8 cellular contexts compared by ENCODE assay signal in the genomic region with DNA sequence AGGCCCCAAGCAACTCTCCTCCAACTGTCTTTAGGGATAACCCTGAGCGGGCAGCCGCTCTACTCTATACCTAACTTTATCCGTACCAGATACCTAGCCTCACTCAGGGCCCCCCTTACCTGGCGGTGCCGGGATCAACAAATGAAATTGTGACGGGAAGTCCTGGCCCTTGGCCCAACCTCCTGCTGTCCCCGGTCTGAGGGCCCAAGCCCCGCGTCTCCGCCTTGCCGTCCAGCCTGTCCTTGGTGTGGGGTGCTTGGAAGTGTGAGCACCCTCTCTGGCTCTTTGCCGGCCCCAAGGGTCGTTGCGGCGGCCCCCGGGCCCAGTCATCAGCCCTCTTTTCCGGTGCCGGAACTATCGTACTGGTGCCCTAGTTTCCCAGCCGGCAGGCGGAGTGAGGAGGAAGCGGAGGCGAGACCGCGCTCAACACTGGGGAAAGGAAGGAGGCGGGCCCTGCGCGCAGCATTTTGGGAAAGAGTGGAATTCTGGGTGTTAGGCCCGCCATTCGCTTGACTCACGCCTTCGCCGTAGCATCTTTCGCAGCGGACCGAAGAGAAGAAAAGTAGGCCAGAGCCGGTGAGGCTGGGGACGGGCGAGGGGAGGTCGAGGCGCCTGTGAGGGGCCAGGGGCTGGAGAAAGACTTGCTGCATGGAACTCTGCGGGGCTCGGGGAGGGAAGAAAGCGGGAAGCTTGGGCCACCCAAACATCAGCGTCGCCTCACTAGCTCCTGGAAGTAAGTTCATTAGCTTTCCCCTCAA. TPM values are rescaled to one million over a fixed set of nuclear protein-coding genes. Genes with fewer than 3 reads are reported as not detected.
DNase-seq lines count a peak whose midpoint lies in the region; ATAC-seq and TF ChIP-seq lines count a peak whose summit lies in the region.

Gene SNRPD3, plus strand, starts transcription at position 504 of the 758 bp plus-strand sequence. CDS start 1,676 bp downstream, outside the sequence.

- H3K4me1 Mint-ChIP-seq in natural killer cell treated with Interleukin-12 subunit alpha and Interleukin-12 subunit beta and Interleukin-15 and Interleukin-18, amount 100 ng/mL, for 72 hours (ENCODE audit: low read depth in 2 of 2), result peaks cover 50 to 56% of the 10 kb centered on the region in 2 donors

- peak within 1 kb of the TSS; percentile 94 for H3K4me3 Mint-ChIP-seq in natural killer cell treated with Interleukin-12 subunit alpha and Interleukin-12 subunit beta and Interleukin-15 and Interleukin-18, amount 100 ng/mL, for 72 hours

- peak; percentile 89 for DNase-seq in ELF-1 (ENCODE audit: low read depth, low spot score)
- peak; percentile 79 for DNase-seq in H4 (ENCODE audit: low spot score)
- DNase-seq in LoVo (ENCODE audit: low spot score), result peak; percentile 92
- DNase-seq in SHP77 (lab: John Stamatoyannopoulos, UW), result peak; percentile 86 to 87
- peak; percentile 87 for DNase-seq in activated effector memory CD4-positive, alpha-beta T cell treated with Interleukin-2 at 50 U/mL for 16 hours
- peak; percentile 93 for DNase-seq in fibroblast of pulmonary artery (ENCODE audit: low read depth)
- peak; percentile 95 for DNase-seq in natural killer cell treated with Interleukin-12 subunit alpha and Interleukin-12 subunit beta and Interleukin-15 and Interleukin-18, amount 100 ng/mL, for 72 hours (ENCODE audit: low spot score)
- peak; percentile 91 for DNase-seq in stimulated activated naive CD4-positive, alpha-beta T cell treated with Interleukin-2 at 50 U/mL for 16 hours (lab: John Stamatoyannopoulos, UW)

- no peaks in the 10 kb centered on the region for H3K9me3 Mint-ChIP-seq in natural killer cell treated with Interleukin-12 subunit alpha and Interleukin-12 subunit beta and Interleukin-15 and Interleukin-18, amount 100 ng/mL, for 72 hours

- peak; percentile 77 to 83 for ATAC-seq in natural killer cell treated with Interleukin-12 subunit alpha and Interleukin-12 subunit beta and Interleukin-15 and Interleukin-18, amount 100 ng/mL, for 72 hours

- peaks cover 24% of the 10 kb centered on the region for H3K36me3 Mint-ChIP-seq in natural killer cell treated with Interleukin-12 subunit alpha and Interleukin-12 subunit beta and Interleukin-15 and Interleukin-18, amount 100 ng/mL, for 72 hours

- no peaks in the 10 kb centered on the region for H3K27me3 Mint-ChIP-seq in natural killer cell treated with Interleukin-12 subunit alpha and Interleukin-12 subunit beta and Interleukin-15 and Interleukin-18, amount 100 ng/mL, for 72 hours

- TF ChIP-seq CTCF in fibroblast of pulmonary artery (IDR thresholded peaks at IDR 0.05; ENCODE audit: low read length, missing control alignments), result no peak

- peak within 1 kb of the TSS; percentile 96 to 97 for H3K27ac Mint-ChIP-seq in natural killer cell treated with Interleukin-12 subunit alpha and Interleukin-12 subunit beta and Interleukin-15 and Interleukin-18, amount 100 ng/mL, for 72 hours

- peak within 1 kb of the TSS; percentile 100 for H3K4me3 ChIP-seq in fibroblast of pulmonary artery (replicated peaks; ENCODE audit: low read depth, low read length)

RNA-seq across cellular contexts. Expression of gene SNRPD3, which starts in this region (rescaled TPM):
- total RNA-seq in H4 (2014; rRNA removed; shearing (Covaris generic)), result 194 and 261 TPM in 2 replicates
- 100 to 1,000 TPM; 104 to 117 TPM for total RNA-seq in natural killer cell treated with Interleukin-12 subunit alpha and Interleukin-12 subunit beta and Interleukin-15 and Interleukin-18, amount 100 ng/mL, for 72 hours

Comparison
In these comparisons a context has a peak if more than half of its experiments do, and no peak if none do; other contexts are left out.
1. Peak in every context shown above with its lines: DNase-seq, ATAC-seq and H3K4me3 ChIP-seq.